Comparison of ENCODE assay signal across 1 cellular context in genomic region chrX:13491061-13491460, GRCh38.
TF ChIP-seq lines count a peak whose summit lies in the region.

No MANE protein-coding gene starts in this region.

TF ChIP-seq in SK-N-SH, 30 proteins besides CTCF, POLR2A, EP300 and RAD21 (continued from another document):
- no peak for TF ChIP-seq ZBTB33 (IDR thresholded peaks at IDR 0.05; ENCODE audit: borderline replicate concordance, low read depth)
- TF ChIP-seq NFIC (IDR thresholded peaks at IDR 0.05; ENCODE audit: borderline replicate concordance), result no peak
- TF ChIP-seq NRF1 (IDR thresholded peaks at IDR 0.05; ENCODE audit: low read depth, low read length), result no peak
- TF ChIP-seq FOXM1 (IDR thresholded peaks at IDR 0.05; ENCODE audit: low read depth), result no peak
- no peak for TF ChIP-seq MEF2A (IDR thresholded peaks at IDR 0.05; ENCODE audit: borderline replicate concordance, low read depth)
- no peak for TF ChIP-seq RFX5 (IDR thresholded peaks at IDR 0.05; ENCODE audit: low read length)
- TF ChIP-seq SMC3 (IDR thresholded peaks at IDR 0.05; ENCODE audit: low read depth, low read length), result no peak
